Comparison of ENCODE assay signal across 8 cellular contexts in the genomic region with DNA sequence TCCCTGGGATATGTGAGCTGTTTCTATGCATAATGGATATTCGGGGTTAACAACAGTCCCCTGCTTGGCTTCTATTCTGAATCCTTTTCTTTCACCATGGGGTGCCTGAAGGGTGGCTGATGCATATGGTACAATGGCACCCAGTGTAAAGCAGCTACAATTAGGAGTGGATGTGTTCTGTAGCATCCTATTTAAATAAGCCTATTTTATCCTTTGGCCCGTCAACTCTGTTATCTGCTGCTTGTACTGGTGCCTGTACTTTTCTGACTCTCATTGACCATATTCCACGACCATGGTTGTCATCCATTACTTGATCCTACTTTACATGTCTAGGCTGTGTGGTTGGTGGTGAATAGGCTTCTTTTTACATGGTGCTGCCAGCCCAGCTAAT. TPM values are rescaled to one million over a fixed set of nuclear protein-coding genes. Genes with fewer than 3 reads are reported as not detected.
DNase-seq lines count a peak whose midpoint lies in the region; ATAC-seq and TF ChIP-seq lines count a peak whose summit lies in the region.
"Had no signal": no experiment of that assay in that cellular context is flagged by ENCODE, and none has a peak within 500 bp of the region (broad histone marks: within the 10 kb centered on the region; RNA-seq: fewer than 3 reads in every experiment).

No MANE protein-coding gene starts in this region.

- TF ChIP-seq POLR2A in HCT116 (IDR thresholded peaks at IDR 0.05; ENCODE audit: borderline replicate concordance, extremely low read depth, insufficient read depth, insufficient read length): no peak

- H3K27me3 Mint-ChIP-seq in activated CD4-positive, alpha-beta memory T cell treated with anti-CD3 and anti-CD28 coated beads, Interleukin-2, amount 10 ng/mL, durations not matched to agents 7 days and 5 days: no peaks in the 10 kb centered on the region
- H3K27me3 Mint-ChIP-seq in stimulated activated memory B cell treated with anti-CD40 and anti-IgM and Interleukin-4, amounts not matched to agents 10 μg/mL and 1 μg/mL and 100 μg/mL, for 72 hours: no peaks in the 10 kb centered on the region

- BruUV-seq in HCT116 (replicated peaks; lab: Mats Ljungman, UMichigan): TSS peak; percentile 56

- RAD21 ChIA-PET in HCT116 (lab: Charles Lee; ENCODE audit: low non-redundant PET in 1 of 2, low total read pairs in 2 of 2, uncharacterized antibody in 2 of 2, unreplicated experiment in 2 of 2): no interaction called here

- CTCF ChIA-PET in HCT116 (lab: Charles Lee): interaction anchor here (1.8 to 3.8 kb wide), 2 partner anchors 112 to 115 kb away, joined by 5 to 15 read pairs; no protein-coding TSS in a partner anchor
- CTCF ChIA-PET in activated CD4-positive, alpha-beta memory T cell treated with anti-CD3 and anti-CD28 coated beads, Interleukin-2, amount 10 ng/mL, durations not matched to agents 7 days and 5 days (lab: Charles Lee): interaction anchor here (1.1 to 3.1 kb wide), 5 partner anchors 10 to 112 kb away, joined by 3 to 24 read pairs (median 8); a partner anchor contains a TSS

- no peak for DNase-seq in HCT116 (ENCODE audit: low read depth, low spot score)
- DNase-seq in activated CD4-positive, alpha-beta memory T cell treated with anti-CD3 and anti-CD28 coated beads, Interleukin-2, amount 10 ng/mL, durations not matched to agents 7 days and 5 days: no peak
- DNase-seq in NCI-H774 (lab: John Stamatoyannopoulos, UW): no peak
- DNase-seq: stimulated activated CD4-positive, alpha-beta T cell treated with anti-CD3 and anti-CD28 coated beads, Interleukin-1b, Interleukin-23, amount 100 ng/mL, for 48 hours had no signal

- H3K27me3 ChIP-seq in HCT116 (ENCODE audit: insufficient read depth, low read length) (no peaks in the 10 kb centered on the region), iPS-15b (ENCODE audit: control insufficient read depth, insufficient read depth, low read length) (no peaks in the 10 kb centered on the region)

- H3K36me3 Mint-ChIP-seq in activated CD4-positive, alpha-beta memory T cell treated with anti-CD3 and anti-CD28 coated beads, Interleukin-2, amount 10 ng/mL, durations not matched to agents 7 days and 5 days (ENCODE audit: low read depth): peaks cover 88% of the 10 kb centered on the region
- peaks cover 55% of the 10 kb centered on the region for H3K36me3 Mint-ChIP-seq in stimulated activated memory B cell treated with anti-CD40 and anti-IgM and Interleukin-4, amounts not matched to agents 10 μg/mL and 1 μg/mL and 100 μg/mL, for 72 hours

- H3K9me3 ChIP-seq in HCT116 (ENCODE audit: control insufficient read depth in 1 of 2, insufficient read depth in 1 of 2, low read depth in 1 of 2, low read length in 2 of 2) (peaks cover 37 to 53% of the 10 kb centered on the region in 2 experiments; a peak in 3 of 4 replicates), iPS-15b (ENCODE audit: control insufficient read depth, insufficient read depth, low read length) (peaks cover 6% of the 10 kb centered on the region)

- peaks cover 59% of the 10 kb centered on the region for H3K79me2 ChIP-seq in HCT116 (ENCODE audit: insufficient read depth, low read length)

- TF ChIP-seq CTCF in HCT116 (IDR thresholded peaks at IDR 0.05 in 2 of 3, conservative IDR thresholded peaks at IDR 0.05 in 1 of 3; ENCODE audit: borderline replicate concordance in 1 of 3, insufficient read depth in 1 of 3, low read depth in 2 of 3, low read length in 2 of 3): no peak

- no peak for TF ChIP-seq RAD21 in HCT116 (IDR thresholded peaks at IDR 0.05; ENCODE audit: low read depth)

- H3K4me1 Mint-ChIP-seq in activated CD4-positive, alpha-beta memory T cell treated with anti-CD3 and anti-CD28 coated beads, Interleukin-2, amount 10 ng/mL, durations not matched to agents 7 days and 5 days: peaks cover 59% of the 10 kb centered on the region
- H3K4me1 Mint-ChIP-seq in stimulated activated memory B cell treated with anti-CD40 and anti-IgM and Interleukin-4, amounts not matched to agents 10 μg/mL and 1 μg/mL and 100 μg/mL, for 72 hours: peaks cover 36% of the 10 kb centered on the region

- peak overlapping the region; percentile 92; the same call in 1 of the 2 replicates for H3K27ac ChIP-seq in HCT116 (ENCODE audit: low read depth, low read length)

- POLR2A ChIA-PET in HCT116 (lab: Charles Lee): interaction anchor here (0.6 to 3.1 kb wide), 2 partner anchors 94 to 187 kb away, joined by 5 to 10 read pairs; no protein-coding TSS in a partner anchor
- POLR2A ChIA-PET in activated CD4-positive, alpha-beta memory T cell treated with anti-CD3 and anti-CD28 coated beads, Interleukin-2, amount 10 ng/mL, durations not matched to agents 7 days and 5 days (lab: Charles Lee): interaction anchor here (0.8 to 3.7 kb wide), 18 partner anchors 8 to 644 kb away, joined by 3 to 45 read pairs (median 14); a partner anchor contains a TSS

- H3K27ac Mint-ChIP-seq in activated CD4-positive, alpha-beta memory T cell treated with anti-CD3 and anti-CD28 coated beads, Interleukin-2, amount 10 ng/mL, durations not matched to agents 7 days and 5 days: peak overlapping the region; percentile 85
- peak overlapping the region; percentile 85 for H3K27ac Mint-ChIP-seq in stimulated activated memory B cell treated with anti-CD40 and anti-IgM and Interleukin-4, amounts not matched to agents 10 μg/mL and 1 μg/mL and 100 μg/mL, for 72 hours

- H3K36me3 ChIP-seq in HCT116 (ENCODE audit: control insufficient read depth in 1 of 2, insufficient read depth in 2 of 2, low read length in 2 of 2) (peaks cover 16 to 59% of the 10 kb centered on the region in 2 experiments), iPS-15b (ENCODE audit: control insufficient read depth, insufficient read depth, low read length) (peaks cover 30% of the 10 kb centered on the region)

- H3K4me3 Mint-ChIP-seq in activated CD4-positive, alpha-beta memory T cell treated with anti-CD3 and anti-CD28 coated beads, Interleukin-2, amount 10 ng/mL, durations not matched to agents 7 days and 5 days: peak overlapping the region; percentile 95
- H3K4me3 Mint-ChIP-seq in stimulated activated memory B cell treated with anti-CD40 and anti-IgM and Interleukin-4, amounts not matched to agents 10 μg/mL and 1 μg/mL and 100 μg/mL, for 72 hours: peak overlapping the region; percentile 89

- H3K9me2 ChIP-seq in HCT116 (ENCODE audit: insufficient read depth): no peaks in the 10 kb centered on the region

- no peak for ATAC-seq in HCT116
- ATAC-seq in stimulated activated memory B cell treated with anti-CD40 and anti-IgM and Interleukin-4, amounts not matched to agents 10 μg/mL and 1 μg/mL and 100 μg/mL, for 72 hours: no peak
- no peak for ATAC-seq in HG03108 (IDR thresholded peaks at IDR 0.05; ENCODE audit: unreplicated experiment)
- no peak for ATAC-seq in HG02852 (IDR thresholded peaks at IDR 0.05; ENCODE audit: unreplicated experiment)

- peaks cover 9 to 22% of the 10 kb centered on the region in 2 experiments for H3K4me1 ChIP-seq in HCT116 (ENCODE audit: control insufficient read depth in 1 of 2, insufficient read depth in 2 of 2, low read length in 2 of 2)
- H3K4me1 ChIP-seq in iPS-15b (ENCODE audit: control insufficient read depth, insufficient read depth, low read length): peaks cover 5% of the 10 kb centered on the region

- no peak overlapping the region for H2AFZ ChIP-seq in HCT116 (ENCODE audit: low read depth, low read length, poor library complexity, severe bottlenecking)

- H4K20me1 ChIP-seq in HCT116 (ENCODE audit: insufficient read depth): no peaks in the 10 kb centered on the region

- peaks cover 42% of the 10 kb centered on the region for H3K9me3 Mint-ChIP-seq in activated CD4-positive, alpha-beta memory T cell treated with anti-CD3 and anti-CD28 coated beads, Interleukin-2, amount 10 ng/mL, durations not matched to agents 7 days and 5 days
- peaks cover 6% of the 10 kb centered on the region for H3K9me3 Mint-ChIP-seq in stimulated activated memory B cell treated with anti-CD40 and anti-IgM and Interleukin-4, amounts not matched to agents 10 μg/mL and 1 μg/mL and 100 μg/mL, for 72 hours

- H3K4me3 ChIP-seq in HCT116 (replicated peaks in 1 of 2; ENCODE audit: low read depth in 1 of 2, low read length in 2 of 2) (peak overlapping the region; percentile 72 to 83), iPS-15b (ENCODE audit: low read depth, low read length) (peak overlapping the region; percentile 83)

- intact Hi-C loops in HCT116 (cut with micrococcal nuclease): no loop called here

- peak overlapping the region; percentile 93 for H3K4me2 ChIP-seq in HCT116 (ENCODE audit: low read length)

- peak overlapping the region; percentile 83 for H3K9ac ChIP-seq in HCT116 (ENCODE audit: low read length)
- H3K9ac ChIP-seq in iPS-15b (ENCODE audit: low read depth, low read length): peak overlapping the region; percentile 88

TF ChIP-seq in HCT116, 20 proteins besides CTCF, POLR2A, EP300 and RAD21 (continues in another document):
- TF ChIP-seq, protein P1, sequence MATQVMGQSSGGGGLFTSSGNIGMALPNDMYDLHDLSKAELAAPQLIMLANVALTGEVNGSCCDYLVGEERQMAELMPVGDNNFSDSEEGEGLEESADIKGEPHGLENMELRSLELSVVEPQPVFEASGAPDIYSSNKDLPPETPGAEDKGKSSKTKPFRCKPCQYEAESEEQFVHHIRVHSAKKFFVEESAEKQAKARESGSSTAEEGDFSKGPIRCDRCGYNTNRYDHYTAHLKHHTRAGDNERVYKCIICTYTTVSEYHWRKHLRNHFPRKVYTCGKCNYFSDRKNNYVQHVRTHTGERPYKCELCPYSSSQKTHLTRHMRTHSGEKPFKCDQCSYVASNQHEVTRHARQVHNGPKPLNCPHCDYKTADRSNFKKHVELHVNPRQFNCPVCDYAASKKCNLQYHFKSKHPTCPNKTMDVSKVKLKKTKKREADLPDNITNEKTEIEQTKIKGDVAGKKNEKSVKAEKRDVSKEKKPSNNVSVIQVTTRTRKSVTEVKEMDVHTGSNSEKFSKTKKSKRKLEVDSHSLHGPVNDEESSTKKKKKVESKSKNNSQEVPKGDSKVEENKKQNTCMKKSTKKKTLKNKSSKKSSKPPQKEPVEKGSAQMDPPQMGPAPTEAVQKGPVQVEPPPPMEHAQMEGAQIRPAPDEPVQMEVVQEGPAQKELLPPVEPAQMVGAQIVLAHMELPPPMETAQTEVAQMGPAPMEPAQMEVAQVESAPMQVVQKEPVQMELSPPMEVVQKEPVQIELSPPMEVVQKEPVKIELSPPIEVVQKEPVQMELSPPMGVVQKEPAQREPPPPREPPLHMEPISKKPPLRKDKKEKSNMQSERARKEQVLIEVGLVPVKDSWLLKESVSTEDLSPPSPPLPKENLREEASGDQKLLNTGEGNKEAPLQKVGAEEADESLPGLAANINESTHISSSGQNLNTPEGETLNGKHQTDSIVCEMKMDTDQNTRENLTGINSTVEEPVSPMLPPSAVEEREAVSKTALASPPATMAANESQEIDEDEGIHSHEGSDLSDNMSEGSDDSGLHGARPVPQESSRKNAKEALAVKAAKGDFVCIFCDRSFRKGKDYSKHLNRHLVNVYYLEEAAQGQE (IDR thresholded peaks at IDR 0.05; ENCODE audit: low read depth): no peak

RNA-seq across cellular contexts. Expression of a gene that starts 1.3 kb away (rescaled TPM):
- total RNA-seq in HCT116 (2021; ENCODE audit: unreplicated experiment): 45.0 TPM
- 17.5 and 25.3 TPM in 2 replicates for polyA plus RNA-seq in HCT116 (2012)
- 10 to 100 TPM; 71.2 to 72.5 TPM for total RNA-seq in activated CD4-positive, alpha-beta memory T cell treated with anti-CD3 and anti-CD28 coated beads, Interleukin-2, amount 10 ng/mL, durations not matched to agents 7 days and 5 days

RNA-seq across cellular contexts. Expression of a gene that starts 1.8 kb away (rescaled TPM):
- 25.4 TPM for total RNA-seq in HCT116 (2021; ENCODE audit: unreplicated experiment)
- 27.3 and 28.5 TPM in 2 replicates for polyA plus RNA-seq in HCT116 (2012)
- 10 to 100 TPM; 39.7 to 40.2 TPM for total RNA-seq in activated CD4-positive, alpha-beta memory T cell treated with anti-CD3 and anti-CD28 coated beads, Interleukin-2, amount 10 ng/mL, durations not matched to agents 7 days and 5 days
